ENCODE assay signal across 8 cellular contexts in genomic region chr1:78619446-78619802, GRCh38. TPM values are rescaled to one million over a fixed set of nuclear protein-coding genes. Genes with fewer than 3 reads are reported as not detected.
DNase-seq lines count a peak whose midpoint lies in the region; ATAC-seq and TF ChIP-seq lines count a peak whose summit lies in the region.

No MANE protein-coding gene starts in this region.

- no peaks in the 10 kb centered on the region for H3F3A ChIP-seq in PC-3 (ENCODE audit: low read length, unreplicated experiment)

- TF ChIP-seq CTCF in PC-3 (conservative IDR thresholded peaks at IDR 0.05; ENCODE audit: low read depth, low read length) = no peak
- TF ChIP-seq CTCF in fibroblast of pulmonary artery (IDR thresholded peaks at IDR 0.05; ENCODE audit: low read length, missing control alignments) = no peak

- H3K9me3 Mint-ChIP-seq in stimulated activated naive B cell treated with anti-CD40 and anti-IgM and Interleukin-4, amounts not matched to agents 10 μg/mL and 1 μg/mL and 100 μg/mL, for 72 hours = no peaks in the 10 kb centered on the region

- no peak overlapping the region for H3K4me3 Mint-ChIP-seq in stimulated activated naive B cell treated with anti-CD40 and anti-IgM and Interleukin-4, amounts not matched to agents 10 μg/mL and 1 μg/mL and 100 μg/mL, for 72 hours

- H3K4me2 ChIP-seq in PC-3 (ENCODE audit: low read length) = peak overlapping the region; percentile 85

- no peaks in the 10 kb centered on the region for H4K20me1 ChIP-seq in PC-3 (ENCODE audit: low read length)

- no peaks in the 10 kb centered on the region for H3K9me2 ChIP-seq in PC-3 (replicated peaks; ENCODE audit: low read length)

- H3K4me1 ChIP-seq in ACC112 (ENCODE audit: control insufficient read depth, insufficient read depth, low read length, unreplicated experiment) = peaks cover 45% of the 10 kb centered on the region
- peaks cover 24% of the 10 kb centered on the region for H3K4me1 ChIP-seq in PC-3 (ENCODE audit: insufficient read depth, low read length)

- no peaks in the 10 kb centered on the region for H3K36me3 Mint-ChIP-seq in stimulated activated naive B cell treated with anti-CD40 and anti-IgM and Interleukin-4, amounts not matched to agents 10 μg/mL and 1 μg/mL and 100 μg/mL, for 72 hours

- peak overlapping the region; percentile 87 for H3K4me3 ChIP-seq in ACC112 (ENCODE audit: low read depth, low read length)
- peak overlapping the region; percentile 61; the same call in 1 of the 2 replicates for H3K4me3 ChIP-seq in PC-3 (ENCODE audit: low read length)
- peak overlapping the region; percentile 50 for H3K4me3 ChIP-seq in fibroblast of pulmonary artery (replicated peaks; ENCODE audit: low read depth, low read length)

- H3K36me3 ChIP-seq in ACC112 (ENCODE audit: insufficient read depth, low read length) (peaks cover 27% of the 10 kb centered on the region), PC-3 (ENCODE audit: low read depth, low read length) (no peaks in the 10 kb centered on the region)

- ATAC-seq in GM19463 (IDR thresholded peaks at IDR 0.05; ENCODE audit: unreplicated experiment) (peak; percentile 4), PC-3 (peak; percentile 32)
- ATAC-seq in stimulated activated naive B cell treated with anti-CD40 and anti-IgM and Interleukin-4, amounts not matched to agents 10 μg/mL and 1 μg/mL and 100 μg/mL, for 72 hours (replicated peaks) = peak; percentile 17 to 21

- POLR2A ChIA-PET in PC-3 (lab: Charles Lee; ENCODE audit: unreplicated experiment) = interaction anchor here (0.6 to 0.9 kb wide), 4 partner anchors 13 to 505 kb away, joined by 3 to 5 read pairs (median 4); no protein-coding TSS in a partner anchor

- no TSS peak for BruUV-seq in PC-3 (replicated peaks; lab: Mats Ljungman, UMichigan)

- no peaks in the 10 kb centered on the region for H3K27me3 Mint-ChIP-seq in stimulated activated naive B cell treated with anti-CD40 and anti-IgM and Interleukin-4, amounts not matched to agents 10 μg/mL and 1 μg/mL and 100 μg/mL, for 72 hours

- H3K27ac Mint-ChIP-seq in stimulated activated naive B cell treated with anti-CD40 and anti-IgM and Interleukin-4, amounts not matched to agents 10 μg/mL and 1 μg/mL and 100 μg/mL, for 72 hours = peak overlapping the region; percentile 16

- H3K27me3 ChIP-seq in ACC112 (ENCODE audit: insufficient read depth, low read length) (no peaks in the 10 kb centered on the region), PC-3 (ENCODE audit: low read length) (no peaks in the 10 kb centered on the region)

- peak overlapping the region; percentile 97 for H3K27ac ChIP-seq in ACC112 (ENCODE audit: low read depth, low read length)
- peak overlapping the region; percentile 51 for H3K27ac ChIP-seq in PC-3 (ENCODE audit: low read length)

- no peak overlapping the region for H3K9ac ChIP-seq in PC-3 (ENCODE audit: low read length)

- no peaks in the 10 kb centered on the region for H3K9me3 ChIP-seq in PC-3 (ENCODE audit: low read length)

- H3K79me2 ChIP-seq in ACC112 (ENCODE audit: control insufficient read depth, insufficient read depth, low read length, unreplicated experiment) (peaks cover 40% of the 10 kb centered on the region), PC-3 (ENCODE audit: low read length) (no peaks in the 10 kb centered on the region)

- no peak for DNase-seq in PC-3
- no peak for DNase-seq in fibroblast of pulmonary artery (ENCODE audit: low read depth)
- DNase-seq in stimulated activated naive B cell treated with anti-CD40 and anti-IgM and Interleukin-4, amounts not matched to agents 10 μg/mL and 1 μg/mL and 100 μg/mL, for 72 hours = no peak
- DNase-seq in NCI-H345 (lab: John Stamatoyannopoulos, UW) = no peak
- no peak for DNase-seq in superior temporal gyrus (ENCODE audit: extremely low spot score)
- no peak for DNase-seq in SK-N-DZ (ENCODE audit: low spot score)

- H2AFZ ChIP-seq in ACC112 (ENCODE audit: low read length, unreplicated experiment) = peak overlapping the region; percentile 49
- peak overlapping the region; percentile 79 for H2AFZ ChIP-seq in PC-3 (ENCODE audit: low read length)

- intact Hi-C loops in PC-3 (cut with micrococcal nuclease) = no loop called here

- H3K4me1 Mint-ChIP-seq in stimulated activated naive B cell treated with anti-CD40 and anti-IgM and Interleukin-4, amounts not matched to agents 10 μg/mL and 1 μg/mL and 100 μg/mL, for 72 hours = peaks cover 22 to 56% of the 10 kb centered on the region in 2 donors

- CTCF ChIA-PET in PC-3 (lab: Charles Lee) = no interaction called here

RNA-seq across cellular contexts. Expression of gene IFI44L, which starts 0.8 kb away (rescaled TPM):
- 4.1 and 5.5 TPM in 2 replicates for total RNA-seq in PC-3 (2014; rRNA removed)
- 0.51 and 0.65 TPM in 2 replicates for polyA plus RNA-seq in SK-N-DZ (2014; cell fraction: cytosol; rRNA removed)
- 2.5 and 4.8 TPM in 2 replicates for polyA plus RNA-seq in SK-N-DZ (2014; cell fraction: nucleus; rRNA removed)

RNA-seq across cellular contexts. Expression of gene IFI44, which starts 30.2 kb away (rescaled TPM):
- 7.1 and 10.4 TPM in 2 replicates for total RNA-seq in PC-3 (2014; rRNA removed)
- polyA plus RNA-seq in SK-N-DZ (2014; cell fraction: cytosol; rRNA removed) = 0.17 and 1.1 TPM in 2 replicates
- 0.72 and 0.97 TPM in 2 replicates for polyA plus RNA-seq in SK-N-DZ (2014; cell fraction: nucleus; rRNA removed)
